30 cellular contexts compared by ENCODE assay signal in genomic region chr20:45552456-45552855, GRCh38. TPM values are rescaled to one million over a fixed set of nuclear protein-coding genes. Genes with fewer than 3 reads are reported as not detected.
"Had no signal": no experiment of that assay in that cellular context is flagged by ENCODE, and none has a peak within 500 bp of the region (broad histone marks: within the 10 kb centered on the region; RNA-seq: fewer than 3 reads in every experiment).

No MANE protein-coding gene starts in this region.

- H3K9ac ChIP-seq: KMS-11 had no signal

- H3K27me3 ChIP-seq: brain microvascular endothelial cell, cardiac muscle cell had no signal

- DNase-seq: activated B cell treated with CpG ODN at 0.5 μM for 24 hours; activated CD4-positive, alpha-beta memory T cell treated with anti-CD3 and anti-CD28 coated beads for 36 hours; activated CD4-positive, alpha-beta T cell treated with anti-CD3 and anti-CD28 coated beads for 1 hour; activated CD4-positive, alpha-beta T cell treated with anti-CD3 and anti-CD28 coated beads, Interleukin-2, amount 10 ng/mL, durations not matched to agents 24 days and 14 days; activated gamma-delta T cell; activated naive CD4-positive, alpha-beta T cell treated with anti-CD3 and anti-CD28 coated beads, Interleukin-2, amount 10 ng/mL, durations not matched to agents 7 days and 5 days; activated naive CD8-positive, alpha-beta T cell treated with anti-CD3 and anti-CD28 coated beads for 36 hours; activated T-cell treated with anti-CD3 and anti-CD28 coated beads for 4 hours; activated T-cell treated with anti-CD3 and anti-CD28 coated beads, Interleukin-2, amount 50 U/mL, for 48 hours; brain microvascular endothelial cell; NCI-H1092; NCI-H1436; NCI-H1694 treated with DMSO at 0.1 percent for 48 hours; NCI-H2081 treated with DMSO at 0.1 percent for 48 hours; NCI-H69; RPMI8226; T-cell; T-helper 2 cell; T1000 had no signal

- H3K4me3 ChIP-seq: cardiac muscle cell, SK-N-MC had no signal

- FAIRE-seq: colon, TTC549 had no signal

- H3K36me3 ChIP-seq: brain microvascular endothelial cell, cardiac muscle cell had no signal

- H3K27ac ChIP-seq: brain microvascular endothelial cell, cardiac muscle cell, KMS-11, SK-N-MC had no signal

RNA-seq across cellular contexts. Expression of gene EPPIN, which starts 5.3 kb away (rescaled TPM):
- total RNA-seq: activated B cell treated with CpG ODN at 0.5 μM for 24 hours; activated CD4-positive, alpha-beta memory T cell treated with anti-CD3 and anti-CD28 coated beads for 36 hours; activated CD4-positive, alpha-beta T cell treated with anti-CD3 and anti-CD28 coated beads, Interleukin-2, amount 10 ng/mL, durations not matched to agents 24 days and 14 days; activated CD8-positive, alpha-beta memory T cell treated with anti-CD3 and anti-CD28 coated beads for 36 hours; activated naive CD8-positive, alpha-beta T cell treated with anti-CD3 and anti-CD28 coated beads for 36 hours; activated T-helper 17 cell treated with anti-CD3 and anti-CD28 coated beads, Interleukin-2, amount 50 U/mL, for 72 hours; cardiac muscle cell; MCF 10A; NCI-H460; OCI-LY7; Right ventricle myocardium inferior; T-cell had no signal

RNA-seq across cellular contexts. Expression of gene WFDC6, which starts 13.2 kb away (rescaled TPM):
- total RNA-seq: activated B cell treated with CpG ODN at 0.5 μM for 24 hours; activated CD4-positive, alpha-beta memory T cell treated with anti-CD3 and anti-CD28 coated beads for 36 hours; activated CD4-positive, alpha-beta T cell treated with anti-CD3 and anti-CD28 coated beads, Interleukin-2, amount 10 ng/mL, durations not matched to agents 24 days and 14 days; activated CD8-positive, alpha-beta memory T cell treated with anti-CD3 and anti-CD28 coated beads for 36 hours; activated naive CD8-positive, alpha-beta T cell treated with anti-CD3 and anti-CD28 coated beads for 36 hours; activated T-helper 17 cell treated with anti-CD3 and anti-CD28 coated beads, Interleukin-2, amount 50 U/mL, for 72 hours; cardiac muscle cell; MCF 10A; OCI-LY7; Right ventricle myocardium inferior; T-cell had no signal

RNA-seq across cellular contexts. Expression of gene WFDC8, which starts 26.6 kb away (rescaled TPM):
- total RNA-seq: activated B cell treated with CpG ODN at 0.5 μM for 24 hours; activated CD4-positive, alpha-beta memory T cell treated with anti-CD3 and anti-CD28 coated beads for 36 hours; activated CD4-positive, alpha-beta T cell treated with anti-CD3 and anti-CD28 coated beads, Interleukin-2, amount 10 ng/mL, durations not matched to agents 24 days and 14 days; activated CD8-positive, alpha-beta memory T cell treated with anti-CD3 and anti-CD28 coated beads for 36 hours; activated naive CD8-positive, alpha-beta T cell treated with anti-CD3 and anti-CD28 coated beads for 36 hours; activated T-helper 17 cell treated with anti-CD3 and anti-CD28 coated beads, Interleukin-2, amount 50 U/mL, for 72 hours; cardiac muscle cell; MCF 10A; NCI-H460; OCI-LY7; Right ventricle myocardium inferior; T-cell had no signal

RNA-seq across cellular contexts. Expression of gene SPINT3, which starts 37.0 kb away (rescaled TPM):
- total RNA-seq: activated B cell treated with CpG ODN at 0.5 μM for 24 hours; activated CD4-positive, alpha-beta memory T cell treated with anti-CD3 and anti-CD28 coated beads for 36 hours; activated CD4-positive, alpha-beta T cell treated with anti-CD3 and anti-CD28 coated beads, Interleukin-2, amount 10 ng/mL, durations not matched to agents 24 days and 14 days; activated CD8-positive, alpha-beta memory T cell treated with anti-CD3 and anti-CD28 coated beads for 36 hours; activated naive CD8-positive, alpha-beta T cell treated with anti-CD3 and anti-CD28 coated beads for 36 hours; activated T-helper 17 cell treated with anti-CD3 and anti-CD28 coated beads, Interleukin-2, amount 50 U/mL, for 72 hours; cardiac muscle cell; MCF 10A; NCI-H460; OCI-LY7; Right ventricle myocardium inferior; T-cell had no signal
